ENCODE assay signal across 1 cellular context in the genomic region with DNA sequence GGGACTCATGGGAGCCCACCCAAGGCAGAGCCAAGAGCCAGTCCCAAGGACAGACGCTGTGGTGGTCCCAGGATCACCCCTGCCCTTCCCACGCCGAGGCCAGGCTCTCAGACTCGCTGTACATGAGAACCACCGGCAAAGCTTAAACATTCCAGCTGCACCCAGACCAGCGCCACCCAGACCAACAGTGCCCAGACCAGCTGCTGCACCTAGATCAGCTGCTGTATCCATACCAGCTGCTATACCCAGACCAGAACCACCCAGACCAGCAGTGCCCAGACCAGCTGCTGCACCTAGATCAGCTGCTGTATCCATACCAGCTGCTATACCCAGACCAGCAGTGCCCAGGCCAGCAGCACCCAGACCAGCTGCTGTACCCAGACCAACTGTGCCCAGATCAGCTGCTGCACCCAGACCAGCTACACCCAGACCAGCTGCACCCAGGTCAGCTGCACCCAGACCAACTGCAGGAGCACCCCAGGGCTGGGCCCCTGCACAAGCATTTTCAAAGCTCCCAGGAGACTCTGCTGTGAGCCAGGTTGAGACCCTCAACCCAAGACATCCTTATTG.
TF ChIP-seq lines count a peak whose summit lies in the region.

No MANE protein-coding gene starts in this region.

TF ChIP-seq in WTC11, 78 proteins besides CTCF, POLR2A, EP300 and RAD21 (continued from another document):
- TF ChIP-seq, protein P1, sequence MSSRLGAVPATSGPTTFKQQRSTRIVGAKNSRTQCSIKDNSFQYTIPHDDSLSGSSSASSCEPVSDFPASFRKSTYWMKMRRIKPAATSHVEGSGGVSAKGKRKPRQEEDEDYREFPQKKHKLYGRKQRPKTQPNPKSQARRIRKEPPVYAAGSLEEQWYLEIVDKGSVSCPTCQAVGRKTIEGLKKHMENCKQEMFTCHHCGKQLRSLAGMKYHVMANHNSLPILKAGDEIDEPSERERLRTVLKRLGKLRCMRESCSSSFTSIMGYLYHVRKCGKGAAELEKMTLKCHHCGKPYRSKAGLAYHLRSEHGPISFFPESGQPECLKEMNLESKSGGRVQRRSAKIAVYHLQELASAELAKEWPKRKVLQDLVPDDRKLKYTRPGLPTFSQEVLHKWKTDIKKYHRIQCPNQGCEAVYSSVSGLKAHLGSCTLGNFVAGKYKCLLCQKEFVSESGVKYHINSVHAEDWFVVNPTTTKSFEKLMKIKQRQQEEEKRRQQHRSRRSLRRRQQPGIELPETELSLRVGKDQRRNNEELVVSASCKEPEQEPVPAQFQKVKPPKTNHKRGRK (CRISPR knock-in tag; IDR thresholded peaks at IDR 0.05; ENCODE audit: borderline replicate concordance), result no peak
- TF ChIP-seq, protein P2, sequence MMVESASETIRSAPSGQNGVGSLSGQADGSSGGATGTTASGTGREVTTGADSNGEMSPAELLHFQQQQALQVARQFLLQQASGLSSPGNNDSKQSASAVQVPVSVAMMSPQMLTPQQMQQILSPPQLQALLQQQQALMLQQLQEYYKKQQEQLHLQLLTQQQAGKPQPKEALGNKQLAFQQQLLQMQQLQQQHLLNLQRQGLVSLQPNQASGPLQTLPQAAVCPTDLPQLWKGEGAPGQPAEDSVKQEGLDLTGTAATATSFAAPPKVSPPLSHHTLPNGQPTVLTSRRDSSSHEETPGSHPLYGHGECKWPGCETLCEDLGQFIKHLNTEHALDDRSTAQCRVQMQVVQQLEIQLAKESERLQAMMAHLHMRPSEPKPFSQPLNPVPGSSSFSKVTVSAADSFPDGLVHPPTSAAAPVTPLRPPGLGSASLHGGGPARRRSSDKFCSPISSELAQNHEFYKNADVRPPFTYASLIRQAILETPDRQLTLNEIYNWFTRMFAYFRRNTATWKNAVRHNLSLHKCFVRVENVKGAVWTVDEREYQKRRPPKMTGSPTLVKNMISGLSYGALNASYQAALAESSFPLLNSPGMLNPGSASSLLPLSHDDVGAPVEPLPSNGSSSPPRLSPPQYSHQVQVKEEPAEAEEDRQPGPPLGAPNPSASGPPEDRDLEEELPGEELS (CRISPR knock-in tag; IDR thresholded peaks at IDR 0.05), result no peak
TF ChIP-seq in WTC11: peak in this region for 0.
